Comparison of ENCODE assay signal across 26 cellular contexts in the genomic region with DNA sequence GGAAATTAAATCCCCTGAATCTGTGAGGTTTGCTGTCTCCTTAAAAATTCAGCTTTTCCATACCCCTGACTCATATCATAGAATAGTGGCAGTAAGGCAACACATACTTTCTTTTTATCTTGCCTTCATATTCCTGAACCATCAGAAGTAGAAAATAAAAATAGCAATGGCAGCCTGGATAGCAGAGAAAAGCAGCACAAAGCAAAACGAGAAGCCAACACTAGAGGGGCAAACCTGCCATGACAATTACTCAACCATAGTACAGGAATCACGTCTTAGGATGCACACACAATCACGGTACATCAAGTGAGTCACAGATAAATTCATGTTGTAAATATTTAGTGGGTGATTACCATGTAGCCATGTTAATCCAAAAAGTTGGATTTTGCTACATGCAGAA.
"Had no signal": no experiment of that assay in that cellular context is flagged by ENCODE, and none has a peak within 500 bp of the region (broad histone marks: within the 10 kb centered on the region; RNA-seq: fewer than 3 reads in every experiment).

No MANE protein-coding gene starts in this region.

- DNase-seq: hippocampal formation; kidney glomerular epithelial cell; left cardiac atrium; mesendoderm; naive B cell; natural killer cell; nephron progenitor cell; occipital lobe; psoas muscle; stimulated activated CD4-positive, alpha-beta T cell treated with anti-CD3 and anti-CD28 coated beads, Interleukin-12 subunit alpha, Interleukin-12 subunit beta, amount 100 ng/mL, for 4 hours; stimulated activated CD4-positive, alpha-beta T cell treated with anti-CD3 and anti-CD28 coated beads, Interleukin-15, amount 100 ng/mL, for 24 hours; stimulated activated CD4-positive, alpha-beta T cell treated with anti-CD3 and anti-CD28 coated beads, Interleukin-2, amount 100 ng/mL, for 24 hours; stimulated activated CD4-positive, alpha-beta T cell treated with anti-CD3 and anti-CD28 coated beads, Interleukin-4, amount 100 ng/mL, for 1 hour; stimulated activated naive B cell treated with anti-CD40 and anti-IgM and Interleukin-4, amounts not matched to agents 10 μg/mL and 1 μg/mL and 100 μg/mL, for 72 hours; stimulated activated naive CD8-positive, alpha-beta T cell treated with anti-CD3 and anti-CD28 coated beads, Interleukin-15, Interleukin-2, amounts not matched to agents 100 U/mL and 50 U/mL, for 24 hours; stomach; testis; thyroid gland; transverse colon; upper lobe of left lung had no signal

- H3K4me3 ChIP-seq: lung, neural progenitor cell, psoas muscle, skin epidermis, stomach, testis, thyroid gland, transverse colon, upper lobe of left lung, vagina had no signal

- ATAC-seq: left lobe of liver; natural killer cell; psoas muscle; sciatic nerve; stimulated activated naive B cell treated with anti-CD40 and anti-IgM and Interleukin-4, amounts not matched to agents 10 μg/mL and 1 μg/mL and 100 μg/mL, for 72 hours; stimulated activated naive CD8-positive, alpha-beta T cell treated with anti-CD3 and anti-CD28 coated beads, Interleukin-15, Interleukin-2, amounts not matched to agents 100 U/mL and 50 U/mL, for 24 hours had no signal
